In the genomic region with DNA sequence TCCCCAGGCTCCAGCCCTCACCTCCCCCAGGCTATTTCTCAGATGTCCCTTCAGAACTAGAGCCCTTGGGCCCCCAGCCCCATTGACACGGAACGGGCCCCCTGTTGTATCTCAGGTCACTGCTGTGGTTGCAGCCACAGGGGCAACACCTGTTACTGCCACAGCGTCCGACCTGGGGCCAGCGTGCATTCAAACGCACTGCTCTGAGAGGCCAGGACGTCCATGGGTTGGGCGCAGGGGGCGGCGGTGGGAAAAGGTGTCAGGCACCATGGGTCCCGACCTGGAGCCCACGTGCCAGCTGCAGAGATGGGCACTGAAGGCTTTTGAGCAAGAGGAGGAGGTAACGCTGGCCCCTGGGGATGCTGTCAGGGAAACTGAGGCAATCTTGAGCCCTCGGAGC, we compare ENCODE assay signal across 22 cellular contexts. TPM values are rescaled to one million over a fixed set of nuclear protein-coding genes. Genes with fewer than 3 reads are reported as not detected.
DNase-seq lines count a peak whose midpoint lies in the region; ATAC-seq, FAIRE-seq and TF ChIP-seq lines count a peak whose summit lies in the region.
"Had no signal": no experiment of that assay in that cellular context is flagged by ENCODE, and none has a peak within 500 bp of the region (broad histone marks: within the 10 kb centered on the region; RNA-seq: fewer than 3 reads in every experiment).

No MANE protein-coding gene starts in this region.

- no peak overlapping the region for H2BK15ac ChIP-seq in neuronal stem cell (ENCODE audit: low read length)

- H3K4ac ChIP-seq in neuronal stem cell (ENCODE audit: low read length), result no peak overlapping the region

- 93% methylated on average over 3 of the region's 14 CpGs for WGBS in HepG2 (ENCODE audit: low lambda C conversion rate)
- 93% methylated on average over 3 of the region's 14 CpGs for WGBS in right lobe of liver (ENCODE audit: insufficient coverage, low coverage, low lambda C conversion rate, missing lambda C conversion rate)
- 80% methylated on average over 14 of the region's 14 CpGs for WGBS in K562 (ENCODE audit: insufficient coverage, low coverage, missing lambda C conversion rate)
- no CpG with 5 or more reads among the region's 14 CpGs for WGBS in neuronal stem cell (ENCODE audit: extremely low coverage in 2 of 2, insufficient read length in 2 of 2, insufficient replicate concordance in 1 of 2), 2 donors

- H3K9ac ChIP-seq in HepG2 (ENCODE audit: insufficient read depth, low read depth, low read length), result no peak overlapping the region
- peak overlapping the region; percentile 73 to 86; a peak in 3 of 4 replicates for H3K9ac ChIP-seq in K562 (ENCODE audit: insufficient read depth in 1 of 2, low read depth in 2 of 2, low read length in 2 of 2)
- peak overlapping the region; percentile 21 for H3K9ac ChIP-seq in neuronal stem cell (ENCODE audit: low read depth, low read length, poor library complexity)
- H3K9ac ChIP-seq: BLaER1 treated with 17β-estradiol and CSF1 and Interleukin-3, amounts not matched to agents 10 nM and 100 nM had no signal

- H3K36me3 ChIP-seq in HepG2 (replicated peaks in 1 of 2; ENCODE audit: control insufficient read depth in 1 of 2, insufficient read depth in 2 of 2, low read length in 2 of 2) (peaks cover 21 to 41% of the 10 kb centered on the region in 2 experiments), right lobe of liver (no peaks in the 10 kb centered on the region), K562 (ENCODE audit: control insufficient read depth, insufficient read depth, low read length) (no peaks in the 10 kb centered on the region; the same call in 2 of the 3 replicates), neuronal stem cell (replicated peaks in 1 of 2; ENCODE audit: control insufficient read depth in 2 of 2, insufficient read depth in 2 of 2, low read length in 2 of 2) (peaks cover 2 to 33% of the 10 kb centered on the region in 2 donors)

- peaks cover 3% of the 10 kb centered on the region for H3K9me1 ChIP-seq in K562 (ENCODE audit: control insufficient read depth, insufficient read depth, low read length)

- BruUV-seq in HepG2 (replicated peaks; lab: Mats Ljungman, UMichigan) (no TSS peak), K562 (replicated peaks; lab: Mats Ljungman, UMichigan) (no TSS peak)

- TF ChIP-seq RAD21 in HepG2 (CRISPR knock-in tag; IDR thresholded peaks at IDR 0.05), result no peak
- TF ChIP-seq RAD21 in K562 (CRISPR knock-in tag; conservative IDR thresholded peaks at IDR 0.05 in 1 of 2, IDR thresholded peaks at IDR 0.05 in 1 of 2), result no peak

- ATAC-seq in HepG2, result no peak
- ATAC-seq in right lobe of liver, result no peak
- no peak for ATAC-seq in K562
- no peak for ATAC-seq in GM21825 (IDR thresholded peaks at IDR 0.05; ENCODE audit: unreplicated experiment)
- ATAC-seq: CD8-positive, alpha-beta T cell had no signal

- H3K4me3 ChIP-seq in HepG2 (replicated peaks in 1 of 3; ENCODE audit: insufficient read depth in 1 of 3, low read depth in 2 of 3, low read length in 3 of 3) (no peak overlapping the region), right lobe of liver (no peak overlapping the region), K562 (peak overlapping the region; percentile 47; the same call in 1 of the 2 replicates), neuronal stem cell (ENCODE audit: low read length in 2 of 2) (no peak overlapping the region)
- H3K4me3 ChIP-seq: BLaER1 treated with 17β-estradiol and CSF1 and Interleukin-3, amounts not matched to agents 10 nM and 100 nM had no signal

- H3K4me2 ChIP-seq in HepG2 (ENCODE audit: low read depth, low read length) (no peak overlapping the region), K562 (ENCODE audit: insufficient read depth, low read length) (peak overlapping the region; percentile 92), neuronal stem cell (ENCODE audit: insufficient read depth, low read length, poor library complexity, severe bottlenecking) (no peak overlapping the region)
- H3K4me2 ChIP-seq: BLaER1 treated with 17β-estradiol and CSF1 and Interleukin-3, amounts not matched to agents 10 nM and 100 nM had no signal

- H3K79me2 ChIP-seq in HepG2 (ENCODE audit: insufficient read depth, low read length) (no peaks in the 10 kb centered on the region), K562 (ENCODE audit: control insufficient read depth, insufficient read depth, low read length) (peaks cover 3% of the 10 kb centered on the region; the same call in 1 of the 3 replicates)

- no peaks in the 10 kb centered on the region for H3K27me3 ChIP-seq in HepG2 (ENCODE audit: control insufficient read depth in 1 of 2, insufficient read depth in 2 of 2, low read length in 2 of 2)
- H3K27me3 ChIP-seq in right lobe of liver, result no peaks in the 10 kb centered on the region
- H3K27me3 ChIP-seq in K562 (ENCODE audit: control insufficient read depth in 2 of 2, insufficient read depth in 2 of 2, low read length in 2 of 2), result no peaks in the 10 kb centered on the region
- no peaks in the 10 kb centered on the region for H3K27me3 ChIP-seq in neuronal stem cell (ENCODE audit: control insufficient read depth in 3 of 3, insufficient read depth in 3 of 3, low read depth in 1 of 3, low read length in 3 of 3)
- H3K27me3 ChIP-seq: BLaER1 treated with 17β-estradiol and CSF1 and Interleukin-3, amounts not matched to agents 10 nM and 100 nM had no signal

- DNase-seq in HepG2 (ENCODE audit: low spot score) (no peak), right lobe of liver (no peak), K562 (ENCODE audit: extremely low read depth in 1 of 4, low spot score in 3 of 4) (no peak), neuronal stem cell (ENCODE audit: low spot score) (no peak), AG08396 (ENCODE audit: low spot score) (no peak)
- DNase-seq: 8988T; ACHN; AML-193; Caco-2; Calu3; CD4-positive, alpha-beta T cell; CD8-positive, alpha-beta T cell; DMS79 treated with DMSO at 0.1 percent for 48 hours; GF-D8 had no signal

- TF ChIP-seq EP300 in HepG2 (IDR thresholded peaks at IDR 0.05; ENCODE audit: low read depth in 2 of 2, low read length in 2 of 2), result no peak
- no peak for TF ChIP-seq EP300 in HepG2 (CRISPR knock-in tag; IDR thresholded peaks at IDR 0.05; ENCODE audit: borderline replicate concordance)
- TF ChIP-seq EP300 in K562 (IDR thresholded peaks at IDR 0.05; ENCODE audit: low read length), result no peak

- POLR2A ChIA-PET in HepG2 (lab: Yijun Ruan, JAX) (interaction anchor here (1.0 kb wide), 1 partner anchor 51 kb away, joined by 3 read pairs; no protein-coding TSS in a partner anchor), K562 (lab: Yijun Ruan, JAX) (no interaction called here)

- in situ Hi-C loops in HepG2 (cut with HindIII; ENCODE audit: extremely low pct_ligation_motif_present, low pct_unique_long_range_greater_than_20kb) (loop anchor here (25.0 kb wide), 1 partner anchor 331 kb away; no protein-coding TSS in a partner anchor), K562 (cut with MboI) (loop anchor here (25.0 kb wide), 1 partner anchor 356 kb away; the partner anchor contains the start of genes HES5 and PANK4)

- FAIRE-seq in HepG2 (lab: Jason Lieb, UNC) (no peak), K562 (lab: Jason Lieb, UNC) (no peak)
- FAIRE-seq: A204.1, D721Med, G401.6, GM12891, GM19239 had no signal

- CTCF ChIA-PET in HepG2 (lab: Yijun Ruan, JAX; ENCODE audit: low intra/inter-chr PET ratio, low total read pairs), result no interaction called here
- CTCF ChIA-PET in K562 (lab: Yijun Ruan, JAX; ENCODE audit: low intra/inter-chr PET ratio), result interaction anchor here (0.8 kb wide), 1 partner anchor 47 kb away, joined by 4 read pairs; the partner anchor contains the start of gene SKI

- H3K23ac ChIP-seq in neuronal stem cell (ENCODE audit: low read depth, low read length, poor library complexity), result peak overlapping the region; percentile 73

- no peak for TF ChIP-seq POLR2A in HepG2 (IDR thresholded peaks at IDR 0.05; ENCODE audit: insufficient read depth in 1 of 2, low read depth in 2 of 2, low read length in 2 of 2)
- TF ChIP-seq POLR2A in right lobe of liver (IDR thresholded peaks at IDR 0.05), result no peak
- TF ChIP-seq POLR2A in K562 (conservative IDR thresholded peaks at IDR 0.05), result no peak

- H2AK5ac ChIP-seq in neuronal stem cell (ENCODE audit: low read depth, low read length), result no peak overlapping the region

- intact Hi-C loops in HepG2 (cut with micrococcal nuclease; ENCODE audit: unreplicated experiment) (no loop called here), right lobe of liver (cut with DNase I) (no loop called here), K562 (cut with micrococcal nuclease) (no loop called here)

- peak overlapping the region; percentile 89 for H3K14ac ChIP-seq in neuronal stem cell (ENCODE audit: low read length)

- H3K4me1 ChIP-seq in HepG2 (ENCODE audit: insufficient read depth, low read length) (no peaks in the 10 kb centered on the region), right lobe of liver (no peaks in the 10 kb centered on the region), K562 (replicated peaks in 1 of 2; ENCODE audit: control insufficient read depth in 2 of 2, insufficient read depth in 2 of 2, low read length in 2 of 2) (peaks cover 20 to 79% of the 10 kb centered on the region in 2 experiments), neuronal stem cell (ENCODE audit: control insufficient read depth in 2 of 2, insufficient read depth in 1 of 2, low read depth in 1 of 2, low read length in 2 of 2) (no peaks in the 10 kb centered on the region)
- H3K4me1 ChIP-seq: Caco-2 had no signal

- peaks cover 13% of the 10 kb centered on the region for H3K79me1 ChIP-seq in neuronal stem cell (ENCODE audit: low read depth, low read length)

- peak overlapping the region; percentile 47 for H2BK120ac ChIP-seq in neuronal stem cell (ENCODE audit: low read depth, low read length)

- TF ChIP-seq CTCF in HepG2 (CRISPR knock-in tag; IDR thresholded peaks at IDR 0.05) (no peak), right lobe of liver (IDR thresholded peaks at IDR 0.05) (no peak), K562 (IDR thresholded peaks at IDR 0.05 in 2 of 3, conservative IDR thresholded peaks at IDR 0.05 in 1 of 3; ENCODE audit: insufficient read depth in 2 of 3, low read depth in 1 of 3, low read length in 3 of 3) (no peak)

- H3K27ac ChIP-seq in HepG2 (ENCODE audit: extremely low read length, insufficient read depth, low read length) (no peak overlapping the region), right lobe of liver (no peak overlapping the region), K562 (ENCODE audit: extremely low read depth, low read depth, low read length) (peak overlapping the region; percentile 89; the same call in 2 of the 3 replicates), neuronal stem cell (replicated peaks; ENCODE audit: low read length) (no peak overlapping the region)
- H3K27ac ChIP-seq: BLaER1 treated with 17β-estradiol and CSF1 and Interleukin-3, amounts not matched to agents 10 nM and 100 nM; C4-2B had no signal

- no peak overlapping the region for H2AFZ ChIP-seq in HepG2 (ENCODE audit: low read length)
- H2AFZ ChIP-seq in K562 (ENCODE audit: low read depth, low read length), result no peak overlapping the region
- no peak overlapping the region for H2AFZ ChIP-seq in neuronal stem cell (ENCODE audit: low read length)

- H4K8ac ChIP-seq in neuronal stem cell (ENCODE audit: low read depth, low read length), result no peak overlapping the region

- H2BK5ac ChIP-seq in neuronal stem cell (ENCODE audit: low read length), result no peak overlapping the region

- no peaks in the 10 kb centered on the region for H3K9me3 ChIP-seq in HepG2 (ENCODE audit: low read length)
- H3K9me3 ChIP-seq in right lobe of liver, result no peaks in the 10 kb centered on the region
- no peaks in the 10 kb centered on the region for H3K9me3 ChIP-seq in K562 (replicated peaks; ENCODE audit: control insufficient read depth, insufficient read depth, low read depth, low read length)
- H3K9me3 ChIP-seq in neuronal stem cell (replicated peaks in 1 of 2; ENCODE audit: control insufficient read depth in 2 of 2, insufficient read depth in 1 of 2, low read depth in 1 of 2, low read length in 2 of 2), result peaks cover 0 to 2% of the 10 kb centered on the region in 2 donors
- H3K9me3 ChIP-seq: BLaER1 treated with 17β-estradiol and CSF1 and Interleukin-3, amounts not matched to agents 10 nM and 100 nM; Caco-2 had no signal

- no peak overlapping the region for H2BK12ac ChIP-seq in neuronal stem cell (ENCODE audit: low read length)

- peak overlapping the region; percentile 48 for H3K18ac ChIP-seq in neuronal stem cell (ENCODE audit: low read length)

- H4K20me1 ChIP-seq in HepG2 (ENCODE audit: insufficient read depth, low read length), result no peaks in the 10 kb centered on the region
- H4K20me1 ChIP-seq in K562 (replicated peaks; ENCODE audit: control insufficient read depth, insufficient read depth, low read length), result no peaks in the 10 kb centered on the region

- H4K91ac ChIP-seq in neuronal stem cell (ENCODE audit: low read depth, low read length, poor library complexity), result no peak overlapping the region

RNA-seq across cellular contexts. Expression of gene FAAP20, which starts 13.3 kb away (rescaled TPM):
- total RNA-seq in HepG2 (2016; rRNA removed; fragmentation: Illumina TruSeq; extraction: Trizol) (10.4 and 10.8 TPM in 2 replicates), right lobe of liver (10 to 100 TPM; 18.9 to 26.0 (median 24.4) TPM), K562 (2014; rRNA removed) (74.4 and 79.5 TPM in 2 replicates), K562 (2014; rRNA removed; fragmentation: Illumina TruSeq; extraction: Trizol) (4.5 and 5.2 TPM in 2 replicates), K562 (2015; rRNA removed; fragmentation: Illumina TruSeq; extraction: Trizol) (13.7 and 15.9 TPM in 2 replicates), K562 (2021) (142 TPM in 2 replicates)
- total RNA-seq in HepG2 (2016; cell fraction: cytosol; rRNA removed; fragmentation: Illumina TruSeq; extraction: Trizol; ENCODE audit: low read depth), result 25.8 and 31.3 TPM in 2 replicates
- total RNA-seq in HepG2 (2016; cell fraction: insoluble cytoplasmic fraction; rRNA removed; fragmentation: Illumina TruSeq; extraction: Trizol), result 9.1 and 10.5 TPM in 2 replicates
- 30.5 and 36.7 TPM in 2 replicates for total RNA-seq in HepG2 (2016; cell fraction: membrane; rRNA removed; fragmentation: Illumina TruSeq; extraction: Trizol)
- total RNA-seq in HepG2 (2016; cell fraction: nucleus; rRNA removed; fragmentation: Illumina TruSeq; extraction: Trizol), result 7.4 and 9.0 TPM in 2 replicates
- polyA plus RNA-seq in HepG2 (2011; rRNA removed) (9.6 and 14.4 TPM in 2 replicates), K562 (2011; rRNA removed) (9.9 and 13.5 TPM in 2 replicates), K562 (2014; fragmentation: Illumina TruSeq; extraction: Trizol) (8.4 and 22.6 TPM in 2 replicates), K562 (2014; fragmentation: Nextera tagmentation; extraction: Ambion mirVana) (1 to 10 TPM in 1 of 2 experiments, under 1 TPM in 1; 0.58 to 1.0 TPM), K562 (2014; rRNA removed) (143 and 153 TPM in 2 replicates)
- polyA plus RNA-seq in HepG2 (2011; cell fraction: cytosol; rRNA removed), result 8.7 and 21.7 TPM in 2 replicates
- 37.4 and 44.6 TPM in 2 replicates for polyA plus RNA-seq in HepG2 (2011; cell fraction: nucleus; rRNA removed)
- polyA plus RNA-seq in HepG2 (2012), result 24.2 and 24.5 TPM in 2 replicates
- 237 and 239 TPM in 2 replicates for polyA plus RNA-seq in HepG2 (2016; cell fraction: cytosol; fragmentation: Illumina TruSeq; extraction: Trizol; ENCODE audit: low read depth)
- 38.7 and 46.2 TPM in 2 replicates for polyA plus RNA-seq in HepG2 (2016; cell fraction: insoluble cytoplasmic fraction; fragmentation: Illumina TruSeq; extraction: Trizol; ENCODE audit: low read depth)
- polyA plus RNA-seq in HepG2 (2016; cell fraction: membrane; fragmentation: Illumina TruSeq; extraction: Trizol; ENCODE audit: low read depth), result 156 and 163 TPM in 2 replicates
- polyA plus RNA-seq in HepG2 (2016; cell fraction: nucleus; fragmentation: Illumina TruSeq; extraction: Trizol; ENCODE audit: insufficient read depth, low read depth), result 44.5 and 50.9 TPM in 2 replicates
- 3.5 and 6.2 TPM in 2 replicates for polyA minus RNA-seq in HepG2 (2011; rRNA and poly(A)+ RNA removed; ENCODE audit: low replicate concordance)
- 5.6 and 7.3 TPM in 2 replicates for polyA minus RNA-seq in HepG2 (2011; cell fraction: cytosol; rRNA and poly(A)+ RNA removed)
- polyA minus RNA-seq in HepG2 (2011; cell fraction: nucleus; rRNA and poly(A)+ RNA removed), result 6.3 and 6.6 TPM in 2 replicates
- total RNA-seq in K562 (2011; cell fraction: chromatin; rRNA removed; ENCODE audit: low replicate concordance), result 32.5 and 87.9 TPM in 2 replicates
- 57.6 and 57.7 TPM in 2 replicates for total RNA-seq in K562 (2011; cell fraction: nucleolus; rRNA removed)
- total RNA-seq in K562 (2011; cell fraction: nucleoplasm; rRNA removed), result 37.4 and 38.2 TPM in 2 replicates
- 19.5 and 92.5 TPM in 2 replicates for polyA plus RNA-seq in K562 (2011; cell fraction: cytosol; rRNA removed)
- polyA plus RNA-seq in K562 (2011; cell fraction: nucleus; rRNA removed), result 23.2 and 44.5 TPM in 2 replicates
- 74.5 and 114 TPM in 2 replicates for polyA plus RNA-seq in K562 (2012)
- polyA minus RNA-seq in K562 (2011; rRNA and poly(A)+ RNA removed), result 3.3 and 3.9 TPM in 2 replicates
- polyA minus RNA-seq in K562 (2011; cell fraction: cytosol; rRNA and poly(A)+ RNA removed), result 16.1 and 25.8 TPM in 2 replicates
- polyA minus RNA-seq in K562 (2011; cell fraction: nucleus; rRNA and poly(A)+ RNA removed), result 10.0 and 14.0 TPM in 2 replicates
- polyA plus RNA-seq in neuronal stem cell (2013, experiment 1 of 2), result 108 TPM
- 108 TPM for polyA plus RNA-seq in neuronal stem cell (2013, experiment 2 of 2)

RNA-seq across cellular contexts. Expression of gene SKI, which starts 46.8 kb away (rescaled TPM):
- total RNA-seq in HepG2 (2016; rRNA removed; fragmentation: Illumina TruSeq; extraction: Trizol), result 6.9 and 9.6 TPM in 2 replicates
- total RNA-seq in HepG2 (2016; cell fraction: cytosol; rRNA removed; fragmentation: Illumina TruSeq; extraction: Trizol; ENCODE audit: low read depth), result 3.4 and 6.3 TPM in 2 replicates
- 7.7 and 7.9 TPM in 2 replicates for total RNA-seq in HepG2 (2016; cell fraction: insoluble cytoplasmic fraction; rRNA removed; fragmentation: Illumina TruSeq; extraction: Trizol)
- total RNA-seq in HepG2 (2016; cell fraction: membrane; rRNA removed; fragmentation: Illumina TruSeq; extraction: Trizol), result 4.6 and 5.7 TPM in 2 replicates
- 10.6 and 12.2 TPM in 2 replicates for total RNA-seq in HepG2 (2016; cell fraction: nucleus; rRNA removed; fragmentation: Illumina TruSeq; extraction: Trizol)
- 4.7 and 5.9 TPM in 2 replicates for polyA plus RNA-seq in HepG2 (2011; rRNA removed)
- 3.8 and 4.2 TPM in 2 replicates for polyA plus RNA-seq in HepG2 (2011; cell fraction: cytosol; rRNA removed)
- 20.3 and 21.2 TPM in 2 replicates for polyA plus RNA-seq in HepG2 (2011; cell fraction: nucleus; rRNA removed)
- polyA plus RNA-seq in HepG2 (2012), result 10.1 and 12.3 TPM in 2 replicates
- polyA plus RNA-seq in HepG2 (2016; cell fraction: cytosol; fragmentation: Illumina TruSeq; extraction: Trizol; ENCODE audit: low read depth), result 0.60 and 0.83 TPM in 2 replicates
- polyA plus RNA-seq in HepG2 (2016; cell fraction: insoluble cytoplasmic fraction; fragmentation: Illumina TruSeq; extraction: Trizol; ENCODE audit: low read depth), result 16.7 and 23.3 TPM in 2 replicates
- polyA plus RNA-seq in HepG2 (2016; cell fraction: membrane; fragmentation: Illumina TruSeq; extraction: Trizol; ENCODE audit: low read depth), result 3.7 and 4.4 TPM in 2 replicates
- polyA plus RNA-seq in HepG2 (2016; cell fraction: nucleus; fragmentation: Illumina TruSeq; extraction: Trizol; ENCODE audit: insufficient read depth, low read depth), result 33.8 and 34.3 TPM in 2 replicates
- 4.4 and 14.7 TPM in 2 replicates for polyA minus RNA-seq in HepG2 (2011; rRNA and poly(A)+ RNA removed; ENCODE audit: low replicate concordance)
- 16.7 and 22.2 TPM in 2 replicates for polyA minus RNA-seq in HepG2 (2011; cell fraction: cytosol; rRNA and poly(A)+ RNA removed)
- 10.9 and 12.1 TPM in 2 replicates for polyA minus RNA-seq in HepG2 (2011; cell fraction: nucleus; rRNA and poly(A)+ RNA removed)
- 10 to 100 TPM; 23.7 to 84.8 (median 31.4) TPM for total RNA-seq in right lobe of liver
- 25.0 and 40.0 TPM in 2 replicates for total RNA-seq in K562 (2011; cell fraction: chromatin; rRNA removed; ENCODE audit: low replicate concordance)
- 28.2 and 34.2 TPM in 2 replicates for total RNA-seq in K562 (2011; cell fraction: nucleolus; rRNA removed)
- total RNA-seq in K562 (2011; cell fraction: nucleoplasm; rRNA removed), result 21.0 and 24.4 TPM in 2 replicates
- total RNA-seq in K562 (2014; rRNA removed), result 10.8 and 16.6 TPM in 2 replicates
- total RNA-seq in K562 (2014; rRNA removed; fragmentation: Illumina TruSeq; extraction: Trizol), result 2.8 and 3.2 TPM in 2 replicates
- 4.6 and 5.6 TPM in 2 replicates for total RNA-seq in K562 (2015; rRNA removed; fragmentation: Illumina TruSeq; extraction: Trizol)
- total RNA-seq in K562 (2021), result 55.4 and 60.5 TPM in 2 replicates
- 3.1 and 4.6 TPM in 2 replicates for polyA plus RNA-seq in K562 (2011; rRNA removed)
- polyA plus RNA-seq in K562 (2011; cell fraction: cytosol; rRNA removed), result 3.6 and 6.1 TPM in 2 replicates
- 8.6 and 16.4 TPM in 2 replicates for polyA plus RNA-seq in K562 (2011; cell fraction: nucleus; rRNA removed)
- 13.2 and 13.6 TPM in 2 replicates for polyA plus RNA-seq in K562 (2012)
- 15.8 and 21.4 TPM in 2 replicates for polyA plus RNA-seq in K562 (2014; fragmentation: Illumina TruSeq; extraction: Trizol)
- under 1 TPM; 0.10 to 0.39 TPM for polyA plus RNA-seq in K562 (2014; fragmentation: Nextera tagmentation; extraction: Ambion mirVana)
- 16.4 and 17.0 TPM in 2 replicates for polyA plus RNA-seq in K562 (2014; rRNA removed)
- 2.7 and 4.6 TPM in 2 replicates for polyA minus RNA-seq in K562 (2011; rRNA and poly(A)+ RNA removed)
- 20.6 and 21.9 TPM in 2 replicates for polyA minus RNA-seq in K562 (2011; cell fraction: cytosol; rRNA and poly(A)+ RNA removed)
- polyA minus RNA-seq in K562 (2011; cell fraction: nucleus; rRNA and poly(A)+ RNA removed), result 8.6 and 10.9 TPM in 2 replicates
- 37.5 TPM for polyA plus RNA-seq in neuronal stem cell (2013, experiment 1 of 2)
- 41.3 TPM for polyA plus RNA-seq in neuronal stem cell (2013, experiment 2 of 2)

Comparison
In these comparisons a context has a peak if more than half of its experiments do, and no peak if none do; other contexts are left out.
1. Of the 241 proteins assayed by ChIP-seq in both HepG2 and K562: peak only in HepG2: none; only in K562: KDM5B and POLR2G; in both: none; in neither: 239.